Comparison of ENCODE assay signal across 8 cellular contexts in the genomic region with DNA sequence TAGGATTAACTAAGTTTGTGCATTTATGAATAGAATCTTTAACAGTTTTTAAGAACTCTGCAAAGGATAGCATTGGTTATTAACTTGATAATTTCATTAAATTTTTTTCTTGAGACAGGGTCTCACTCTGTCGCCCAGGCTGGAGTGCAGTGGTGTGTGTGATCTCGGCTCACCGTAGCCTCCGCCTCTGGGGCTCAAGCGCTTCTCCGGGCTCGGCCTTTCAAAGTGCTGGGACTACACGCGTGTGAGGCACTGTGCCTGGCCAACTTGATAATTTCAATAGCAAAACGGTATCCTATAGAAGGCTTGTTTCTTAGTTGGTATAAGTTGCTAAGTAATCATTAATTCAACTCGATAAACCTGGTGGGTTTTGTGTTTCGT. TPM values are rescaled to one million over a fixed set of nuclear protein-coding genes. Genes with fewer than 3 reads are reported as not detected.
A peak's percentile ranks its signal among the peaks of the same experiment; 100 is the strongest.
DNase-seq lines count a peak whose midpoint lies in the region; ATAC-seq, FAIRE-seq and TF ChIP-seq lines count a peak whose summit lies in the region.

No MANE protein-coding gene starts in this region.

- peak; percentile 76 for FAIRE-seq in GM19239 (lab: Jason Lieb, UNC)
- no peak for FAIRE-seq in H54 (lab: Jason Lieb, UNC)

- in situ Hi-C loops in mammary epithelial cell (cut with MboI; ENCODE audit: low sequenced_read_pairs in 2 of 2) = no loop called here

- TF ChIP-seq CTCF in mammary epithelial cell (conservative IDR thresholded peaks at IDR 0.05 in 1 of 2, IDR thresholded peaks at IDR 0.05 in 1 of 2; ENCODE audit: extremely low read depth in 1 of 2, insufficient read depth in 1 of 2, low read depth in 1 of 2, low read length in 2 of 2) (no peak), smooth muscle cell (IDR thresholded peaks at IDR 0.05; ENCODE audit: borderline replicate concordance, insufficient read depth, poor library complexity, severe bottlenecking) (no peak)

- ATAC-seq in HG03521 (IDR thresholded peaks at IDR 0.05; ENCODE audit: unreplicated experiment) = peak; percentile 8

- DNase-seq in GM19239 (ENCODE audit: insufficient read length, low spot score) (no peak), mammary epithelial cell (no peak), H54 (ENCODE audit: insufficient read length, low spot score) (no peak), SW480 (ENCODE audit: low spot score) (no peak), smooth muscle cell (lab: John Stamatoyannopoulos, UW; ENCODE audit: unreplicated experiment) (no peak)

- H2AFZ ChIP-seq in mammary epithelial cell (ENCODE audit: low read depth, low read length) (peak overlapping the region; percentile 94), smooth muscle cell (ENCODE audit: low read depth) (no peak overlapping the region)

- H3K9me3 ChIP-seq in BLaER1 = no peaks in the 10 kb centered on the region
- no peaks in the 10 kb centered on the region for H3K9me3 ChIP-seq in mammary epithelial cell (replicated peaks; ENCODE audit: insufficient read depth, low read length)
- H3K9me3 ChIP-seq in mucosa of rectum (ENCODE audit: control insufficient read depth in 2 of 2, low read length in 2 of 2) = no peaks in the 10 kb centered on the region
- no peaks in the 10 kb centered on the region for H3K9me3 ChIP-seq in smooth muscle cell (replicated peaks; ENCODE audit: low read depth)

- H3K4me1 ChIP-seq in BLaER1 (peaks cover 24% of the 10 kb centered on the region), mammary epithelial cell (ENCODE audit: insufficient read depth, low read length) (peaks cover 15% of the 10 kb centered on the region), mucosa of rectum (ENCODE audit: control insufficient read depth in 2 of 2, insufficient read depth in 2 of 2, low read length in 2 of 2) (peaks cover 4 to 15% of the 10 kb centered on the region in 2 donors), smooth muscle cell (ENCODE audit: low read depth) (no peaks in the 10 kb centered on the region)

- dilution Hi-C loops in mammary epithelial cell (cut with HindIII; ENCODE audit: low sequenced_read_pairs) = loop anchor here (5.0 kb wide), 1 partner anchor 40 kb away; a partner anchor contains a TSS

- H3K27ac ChIP-seq in BLaER1 = no peak overlapping the region
- H3K27ac ChIP-seq in mammary epithelial cell (ENCODE audit: insufficient read depth, low read depth, low read length) = peak overlapping the region; percentile 67
- no peak overlapping the region for H3K27ac ChIP-seq in mucosa of rectum (ENCODE audit: low read depth in 2 of 2, low read length in 2 of 2)
- H3K27ac ChIP-seq in smooth muscle cell (ENCODE audit: low read depth) = no peak overlapping the region

- H4K20me1 ChIP-seq in BLaER1 = peaks cover 33% of the 10 kb centered on the region; the same call in 1 of the 2 replicates
- H4K20me1 ChIP-seq in mammary epithelial cell (ENCODE audit: insufficient read depth, low read length) = no peaks in the 10 kb centered on the region
- H4K20me1 ChIP-seq in smooth muscle cell (ENCODE audit: low read depth) = no peaks in the 10 kb centered on the region

- H3K4me3 ChIP-seq in BLaER1 = peak overlapping the region; percentile 66
- H3K4me3 ChIP-seq in mammary epithelial cell (replicated peaks in 1 of 3; ENCODE audit: insufficient read depth in 1 of 3, low read depth in 2 of 3, low read length in 3 of 3) = peak overlapping the region; percentile 68 to 78 (median 72)
- H3K4me3 ChIP-seq in mucosa of rectum (ENCODE audit: low read length in 2 of 2) = peak overlapping the region; percentile 67 to 82
- no peak overlapping the region for H3K4me3 ChIP-seq in smooth muscle cell

- 12% methylated on average over 12 of the region's 12 CpGs for WGBS in mammary epithelial cell (ENCODE audit: low coverage, missing lambda C conversion rate)
- WGBS in smooth muscle cell (ENCODE audit: low lambda C conversion rate) = 91% methylated on average over 12 of the region's 12 CpGs

- H3K9ac ChIP-seq in BLaER1 (no peak overlapping the region; the same call in 1 of the 2 replicates), mammary epithelial cell (ENCODE audit: insufficient read depth, low read length) (peak overlapping the region; percentile 74), mucosa of rectum (ENCODE audit: low read depth in 1 of 2, low read length in 2 of 2) (peak overlapping the region in 1 of 2 donors; percentile 26), smooth muscle cell (ENCODE audit: low read depth) (no peak overlapping the region)

- H3F3A ChIP-seq in smooth muscle cell (ENCODE audit: low read depth) = no peaks in the 10 kb centered on the region

- peaks cover 45% of the 10 kb centered on the region for H3K27me3 ChIP-seq in BLaER1
- no peaks in the 10 kb centered on the region for H3K27me3 ChIP-seq in mammary epithelial cell (ENCODE audit: insufficient read depth, low read length)
- no peaks in the 10 kb centered on the region for H3K27me3 ChIP-seq in mucosa of rectum (ENCODE audit: control insufficient read depth in 2 of 2, insufficient read depth in 2 of 2, low read length in 2 of 2)
- H3K27me3 ChIP-seq in smooth muscle cell (ENCODE audit: low read depth) = no peaks in the 10 kb centered on the region

- no peak for TF ChIP-seq POLR2A in H54 (IDR thresholded peaks at IDR 0.05; ENCODE audit: low read depth, low read length)

- intact Hi-C loops in mammary epithelial cell (cut with micrococcal nuclease) = loop anchor here (1.0 to 5.0 kb wide), 2 partner anchors 113 to 160 kb away; a partner anchor contains a TSS

- H3K79me2 ChIP-seq in mammary epithelial cell (ENCODE audit: insufficient read depth, low read length) = peaks cover 12% of the 10 kb centered on the region
- no peaks in the 10 kb centered on the region for H3K79me2 ChIP-seq in smooth muscle cell (ENCODE audit: low read depth)

- no peaks in the 10 kb centered on the region for H3K36me3 ChIP-seq in BLaER1
- no peaks in the 10 kb centered on the region for H3K36me3 ChIP-seq in mammary epithelial cell (ENCODE audit: insufficient read depth, low read length)
- peaks cover 0 to under 1% of the 10 kb centered on the region in 2 donors for H3K36me3 ChIP-seq in mucosa of rectum (ENCODE audit: control insufficient read depth in 2 of 2, insufficient read depth in 2 of 2, low read length in 2 of 2)
- no peaks in the 10 kb centered on the region for H3K36me3 ChIP-seq in smooth muscle cell (ENCODE audit: low read depth)

- H3K4me2 ChIP-seq in BLaER1 = peak overlapping the region; percentile 91
- H3K4me2 ChIP-seq in mammary epithelial cell (ENCODE audit: insufficient read depth, low read depth, low read length) = peak overlapping the region; percentile 98
- H3K4me2 ChIP-seq in smooth muscle cell = no peak overlapping the region

- CTCF ChIA-PET in mammary epithelial cell (lab: Charles Lee; ENCODE audit: low non-redundant PET) = no interaction called here

- no TSS peak for BruUV-seq in mammary epithelial cell (replicated peaks; lab: Mats Ljungman, UMichigan)

RNA-seq across cellular contexts. Expression of a gene that starts 38.0 kb away (rescaled TPM):
- total RNA-seq in mammary epithelial cell (10 to 100 TPM; 21.5 to 27.2 TPM), smooth muscle cell (24.2 and 28.3 TPM in 2 replicates)
- polyA plus RNA-seq in mammary epithelial cell (9.1 TPM), smooth muscle cell (9.1 and 11.0 TPM in 2 replicates)
- polyA minus RNA-seq in mammary epithelial cell = 22.7 TPM
